ENCODE assay signal across 9 cellular contexts in genomic region chr17:78355045-78355641, GRCh38. TPM values are rescaled to one million over a fixed set of nuclear protein-coding genes. Genes with fewer than 3 reads are reported as not detected.
A peak's percentile ranks its signal among the peaks of the same experiment; 100 is the strongest.
DNase-seq lines count a peak whose midpoint lies in the region; ATAC-seq, FAIRE-seq and TF ChIP-seq lines count a peak whose summit lies in the region.
"Had no signal": no experiment of that assay in that cellular context is flagged by ENCODE, and none has a peak within 500 bp of the region (broad histone marks: within the 10 kb centered on the region; RNA-seq: fewer than 3 reads in every experiment).

No MANE protein-coding gene starts in this region.

- H3K27me3 Mint-ChIP-seq in astrocyte (ENCODE audit: low read depth, unreplicated experiment): no peaks in the 10 kb centered on the region
- H3K27me3 Mint-ChIP-seq in naive thymus-derived CD8-positive, alpha-beta T cell: no peaks in the 10 kb centered on the region

- intact Hi-C loops in heart right ventricle (cut with DNase I): no loop called here

- H3K27ac ChIP-seq in right atrium auricular region (peak overlapping the region; percentile 27 to 93), heart right ventricle (peak overlapping the region in 5 of 10 donors; percentile 1 to 100 (median 96)), astrocyte (ENCODE audit: low read depth, low read length) (no peak overlapping the region)

- H3K4me3 ChIP-seq in right atrium auricular region (no peak overlapping the region), heart right ventricle (peak overlapping the region in 1 of 10 donors; percentile 4), astrocyte (ENCODE audit: insufficient read depth, low read depth, low read length) (no peak overlapping the region)

- H3K4me3 Mint-ChIP-seq in astrocyte (ENCODE audit: unreplicated experiment): peak overlapping the region; percentile 77
- peak overlapping the region; percentile 57 to 82 (median 72) for H3K4me3 Mint-ChIP-seq in naive thymus-derived CD8-positive, alpha-beta T cell

- ATAC-seq in heart right ventricle: no peak
- no peak for ATAC-seq in naive thymus-derived CD8-positive, alpha-beta T cell
- no peak for ATAC-seq in HG03139 (IDR thresholded peaks at IDR 0.05; ENCODE audit: unreplicated experiment)
- no peak for ATAC-seq in GM19397 (IDR thresholded peaks at IDR 0.05; ENCODE audit: unreplicated experiment)
- no peak for ATAC-seq in HG03097 (IDR thresholded peaks at IDR 0.05; ENCODE audit: low FRiP score, unreplicated experiment)

- TF ChIP-seq CTCF in right atrium auricular region (IDR thresholded peaks at IDR 0.05) (no peak), heart right ventricle (IDR thresholded peaks at IDR 0.05) (no peak), astrocyte (IDR thresholded peaks at IDR 0.05; ENCODE audit: insufficient read depth, low read depth, low read length) (no peak)

- peaks cover 38% of the 10 kb centered on the region for H3K79me2 ChIP-seq in astrocyte (ENCODE audit: insufficient read depth, low read length)

- no peaks in the 10 kb centered on the region for H3K36me3 Mint-ChIP-seq in astrocyte (ENCODE audit: low read depth, unreplicated experiment)
- H3K36me3 Mint-ChIP-seq in naive thymus-derived CD8-positive, alpha-beta T cell: peaks cover 0 to 18% (median 1%) of the 10 kb centered on the region in 3 donors

- no peak for DNase-seq in right atrium auricular region (ENCODE audit: low spot score)
- DNase-seq in heart right ventricle: no peak
- DNase-seq in astrocyte (ENCODE audit: low read depth): no peak
- peak in 6 of 10 donors; percentile 28 to 52 (median 44) for DNase-seq in naive thymus-derived CD8-positive, alpha-beta T cell
- no peak for DNase-seq in frontal cortex (ENCODE audit: low spot score in 2 of 2)
- DNase-seq: NCI-H82 had no signal

- peak overlapping the region; percentile 30 for H3K9ac ChIP-seq in astrocyte (ENCODE audit: low read length)

- H3K9me3 ChIP-seq in right atrium auricular region: no peaks in the 10 kb centered on the region
- H3K9me3 ChIP-seq in heart right ventricle: no peaks in the 10 kb centered on the region
- H3K9me3 ChIP-seq in astrocyte (ENCODE audit: insufficient read depth, low read depth, low read length): no peaks in the 10 kb centered on the region

- no peak overlapping the region for H3K4me2 ChIP-seq in astrocyte (ENCODE audit: low read length)

- 81 to 84% methylated on average over 9 of the region's 9 CpGs for WGBS in heart right ventricle, 2 donors

- H3K36me3 ChIP-seq in right atrium auricular region: peaks cover 16% of the 10 kb centered on the region
- peaks cover 0 to 45% (median 10%) of the 10 kb centered on the region in 9 donors for H3K36me3 ChIP-seq in heart right ventricle
- H3K36me3 ChIP-seq in astrocyte (ENCODE audit: insufficient read depth, low read length): peaks cover 5% of the 10 kb centered on the region

- FAIRE-seq in astrocyte (lab: Jason Lieb, UNC): no peak
- no peak for FAIRE-seq in frontal cortex (lab: Jason Lieb, UNC)

- H3K27me3 ChIP-seq in right atrium auricular region (no peaks in the 10 kb centered on the region), heart right ventricle (no peaks in the 10 kb centered on the region), astrocyte (ENCODE audit: insufficient read depth, low read length) (no peaks in the 10 kb centered on the region)

- POLR2A ChIA-PET in naive thymus-derived CD8-positive, alpha-beta T cell (lab: Charles Lee): interaction anchor here (0.7 kb wide), 1 partner anchor 20 kb away, joined by 3 read pairs; no protein-coding TSS in a partner anchor

- H3K4me1 Mint-ChIP-seq in astrocyte (ENCODE audit: low read depth, unreplicated experiment): peaks cover 37% of the 10 kb centered on the region
- peaks cover 31 to 68% (median 66%) of the 10 kb centered on the region in 4 donors for H3K4me1 Mint-ChIP-seq in naive thymus-derived CD8-positive, alpha-beta T cell

- peaks cover 0 to 80% of the 10 kb centered on the region in 2 donors for H3K4me1 ChIP-seq in right atrium auricular region
- peaks cover 28 to 84% (median 63%) of the 10 kb centered on the region in 9 donors for H3K4me1 ChIP-seq in heart right ventricle
- peaks cover 57% of the 10 kb centered on the region for H3K4me1 ChIP-seq in astrocyte (ENCODE audit: insufficient read depth, low read length)

- peaks cover 42% of the 10 kb centered on the region for H4K20me1 ChIP-seq in astrocyte (ENCODE audit: insufficient read depth, low read length)

- no peaks in the 10 kb centered on the region for H3K9me3 Mint-ChIP-seq in astrocyte (ENCODE audit: unreplicated experiment)
- no peaks in the 10 kb centered on the region for H3K9me3 Mint-ChIP-seq in naive thymus-derived CD8-positive, alpha-beta T cell

- H3K27ac Mint-ChIP-seq in astrocyte (ENCODE audit: unreplicated experiment): peak overlapping the region; percentile 80
- peak overlapping the region; percentile 93 to 99 (median 97) for H3K27ac Mint-ChIP-seq in naive thymus-derived CD8-positive, alpha-beta T cell

- H2AFZ ChIP-seq in astrocyte (ENCODE audit: low read depth, low read length): no peak overlapping the region

RNA-seq across cellular contexts. Expression of gene SOCS3, which starts 4.7 kb away (rescaled TPM):
- 10 to 100 TPM; 39.9 to 56.8 TPM for total RNA-seq in right atrium auricular region
- total RNA-seq in heart right ventricle: 100 to 1,000 TPM in 2 of 10 donors, 10 to 100 TPM in 6, 1 to 10 TPM in 2; 7.7 to 189 (median 17.0) TPM
- polyA plus RNA-seq in heart right ventricle: 10 to 100 TPM; 13.5 to 30.2 TPM
- 13.4 and 16.7 TPM in 2 replicates for total RNA-seq in astrocyte
- total RNA-seq in naive thymus-derived CD8-positive, alpha-beta T cell: 1 to 10 TPM in 1 of 2 experiments, under 1 TPM in 1; 0.86 to 1.0 TPM
- polyA plus RNA-seq in naive thymus-derived CD8-positive, alpha-beta T cell: 10 to 100 TPM; 21.2 to 43.9 (median 37.3) TPM
- 5.3 TPM for total RNA-seq in frontal cortex

RNA-seq across cellular contexts. Expression of gene PGS1, which starts 23.3 kb away (rescaled TPM):
- total RNA-seq in right atrium auricular region (10 to 100 TPM; 21.2 to 21.8 TPM), heart right ventricle (10 to 100 TPM; 14.7 to 28.4 (median 17.1) TPM), astrocyte (31.3 and 32.0 TPM in 2 replicates), frontal cortex (18.8 TPM)
- polyA plus RNA-seq in heart right ventricle: 10 to 100 TPM; 18.5 to 18.7 TPM
- total RNA-seq in naive thymus-derived CD8-positive, alpha-beta T cell: 10 to 100 TPM; 72.5 to 73.4 TPM
- polyA plus RNA-seq in naive thymus-derived CD8-positive, alpha-beta T cell: 10 to 100 TPM; 24.3 to 46.6 (median 32.7) TPM

Comparison
In these comparisons a context has a peak if more than half of its experiments do, and no peak if none do; other contexts are left out.
1. DNase-seq: peak in naive thymus-derived CD8-positive, alpha-beta T cell (6 of 10); none in right atrium auricular region (single experiment), heart right ventricle (0 of 2), astrocyte (single experiment) and frontal cortex (0 of 2).